In the genomic region with DNA sequence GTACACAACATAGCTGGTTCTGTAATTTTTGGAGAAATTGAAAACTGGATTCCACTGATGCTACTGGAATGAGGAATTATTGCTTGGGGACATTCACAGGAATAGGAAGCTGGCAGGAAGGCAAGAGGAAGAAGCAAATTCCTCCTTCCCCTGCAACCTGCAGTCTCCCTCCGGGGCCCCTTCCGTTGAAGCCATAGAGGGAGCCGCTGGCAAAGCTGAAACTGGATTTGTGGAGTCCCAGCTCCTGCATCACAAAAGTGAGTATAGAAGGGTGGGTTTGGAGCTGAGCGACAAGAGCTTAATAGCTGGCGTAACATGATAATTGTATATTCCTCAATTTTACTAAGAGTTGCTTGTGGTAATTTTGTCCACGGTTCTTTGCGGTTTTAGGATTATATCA, we compare ENCODE assay signal across 23 cellular contexts.
DNase-seq lines count a peak whose midpoint lies in the region; ATAC-seq, FAIRE-seq and TF ChIP-seq lines count a peak whose summit lies in the region.
"Had no signal": no experiment of that assay in that cellular context is flagged by ENCODE, and none has a peak within 500 bp of the region (broad histone marks: within the 10 kb centered on the region; RNA-seq: fewer than 3 reads in every experiment).

No MANE protein-coding gene starts in this region.

- no peak overlapping the region for H3K14ac ChIP-seq in H1 (ENCODE audit: insufficient read length)

- no peak overlapping the region for H3K9ac ChIP-seq in H1 (replicated peaks in 1 of 4; ENCODE audit: extremely low read depth in 1 of 4, low read depth in 3 of 4, low read length in 3 of 4)
- H3K9ac ChIP-seq: BLaER1, GM23248 had no signal

- no peak overlapping the region for H3K27ac Mint-ChIP-seq in GM23338
- H3K27ac Mint-ChIP-seq: B cell; CD4-positive, CD25-positive, alpha-beta regulatory T cell; CD8-positive, alpha-beta memory T cell had no signal

- H2BK15ac ChIP-seq in H1 (ENCODE audit: low read length) = no peak overlapping the region

- no peaks in the 10 kb centered on the region for H3F3A ChIP-seq in GM23338 (replicated peaks; ENCODE audit: low read depth)

- H3K27me3 ChIP-seq in GM23338 (ENCODE audit: insufficient read depth) (no peaks in the 10 kb centered on the region), H1 (replicated peaks in 1 of 4; ENCODE audit: control insufficient read depth in 3 of 4, extremely low read depth in 1 of 4, insufficient read depth in 3 of 4, low read length in 3 of 4) (no peaks in the 10 kb centered on the region)
- H3K27me3 ChIP-seq: BLaER1 had no signal

- peaks cover 1% of the 10 kb centered on the region for H3K27me3 Mint-ChIP-seq in GM23338 (ENCODE audit: insufficient read depth, low read depth, poor library complexity)

- no peak for FAIRE-seq in H1 (lab: Jason Lieb, UNC)
- FAIRE-seq: A204.1, D721Med, GM12878, GM19239, H54 had no signal

- 0 out of 4 replicates have a peak, but pooled peaks of 1 of the 2 experiments have one; percentile 6 for TF ChIP-seq RAD21 in H1 (IDR thresholded peaks at IDR 0.05 in 1 of 2, conservative IDR thresholded peaks at IDR 0.05 in 1 of 2; ENCODE audit: low read depth in 2 of 2, low read length in 2 of 2)

- WGBS in H1 (ENCODE audit: extremely low coverage in 1 of 2, insufficient coverage in 1 of 2, insufficient read length in 1 of 2, insufficient replicate concordance in 2 of 2, low coverage in 1 of 2, low lambda C conversion rate in 2 of 2, missing lambda C conversion rate in 1 of 2), 2 experiments = 78% methylated on average over 7 of the region's 7 CpGs; no CpG with 5 or more reads in 1 of the 2 experiments

- H3K79me2 ChIP-seq in GM23338 (replicated peaks; ENCODE audit: insufficient read depth) = no peaks in the 10 kb centered on the region
- H3K79me2 ChIP-seq in H1 (ENCODE audit: control insufficient read depth in 1 of 2, insufficient read depth in 2 of 2, low read length in 2 of 2) = no peaks in the 10 kb centered on the region

- H2AFZ ChIP-seq in GM23338 (no peak overlapping the region), H1 (ENCODE audit: low read length) (0 out of 2 replicates have a peak overlapping the region, but pooled peaks have one; percentile 65)
- H2AFZ ChIP-seq: GM23248 had no signal

- no peak overlapping the region for H4K8ac ChIP-seq in H1 (ENCODE audit: extremely low read depth, insufficient read depth, low read length)

- TF ChIP-seq EP300 in H1 (IDR thresholded peaks at IDR 0.05; ENCODE audit: borderline replicate concordance in 1 of 2, low read depth in 2 of 2, low read length in 2 of 2) = no peak

- H2BK120ac ChIP-seq in H1 (replicated peaks; ENCODE audit: low read depth, low read length) = no peak overlapping the region

- no peaks in the 10 kb centered on the region for H3K9me3 ChIP-seq in H1 (ENCODE audit: insufficient read depth in 2 of 2, low read depth in 1 of 2, low read length in 1 of 2)

- H3K23me2 ChIP-seq in H1 (ENCODE audit: low read depth, low read length) = no peaks in the 10 kb centered on the region

- H3K18ac ChIP-seq in H1 (ENCODE audit: extremely low read depth, low read length) = no peak overlapping the region

- no peaks in the 10 kb centered on the region for H3K9me3 Mint-ChIP-seq in GM23338

- H2BK12ac ChIP-seq in H1 (ENCODE audit: low read depth, low read length) = no peak overlapping the region

- no peak overlapping the region for H3K27ac ChIP-seq in GM23338 (ENCODE audit: low read depth)
- H3K27ac ChIP-seq in H1 (ENCODE audit: low read depth, low read length) = no peak overlapping the region
- H3K27ac ChIP-seq: 22Rv1, BLaER1, C4-2B, GM23248 had no signal

- H3K36me3 Mint-ChIP-seq in GM23338 (ENCODE audit: low read depth) = no peaks in the 10 kb centered on the region
- H3K36me3 Mint-ChIP-seq: CD4-positive, CD25-positive, alpha-beta regulatory T cell; CD8-positive, alpha-beta memory T cell had no signal

- no peak overlapping the region for H2AK5ac ChIP-seq in H1 (ENCODE audit: low read depth, low read length)

- DNase-seq in GM23338 (ENCODE audit: low spot score) (peak; percentile 37), H1 (ENCODE audit: low read depth in 1 of 2, low spot score in 2 of 2) (no peak), iPS-NIHi7 (ENCODE audit: extremely low spot score) (peak; percentile 20), HT-29 (ENCODE audit: low spot score) (no peak)
- no peak for DNase-seq in stimulated activated CD4-positive, alpha-beta T cell treated with anti-CD3 and anti-CD28 coated beads, Interleukin-2, amount 100 ng/mL, for 24 hours
- DNase-seq: CD4-positive, CD25-positive, alpha-beta regulatory T cell; CD8-positive, alpha-beta memory T cell; DMS 273 treated with DMSO at 0.1 percent for 48 hours; DMS79; EL; GDM1; GM23248; HCEC 1CT had no signal

- no peaks in the 10 kb centered on the region for H3K4me1 ChIP-seq in GM23338 (ENCODE audit: insufficient read depth)
- no peaks in the 10 kb centered on the region for H3K4me1 ChIP-seq in H1 (replicated peaks in 1 of 4; ENCODE audit: control insufficient read depth in 3 of 4, insufficient read depth in 4 of 4, low read length in 3 of 4)
- H3K4me1 ChIP-seq: BLaER1 had no signal

- no peak overlapping the region for H3K4me3 Mint-ChIP-seq in GM23338
- H3K4me3 Mint-ChIP-seq: B cell; CD4-positive, CD25-positive, alpha-beta regulatory T cell; CD8-positive, alpha-beta memory T cell had no signal

- no peak overlapping the region for H4K5ac ChIP-seq in H1 (ENCODE audit: insufficient read length, low read depth, low read length)

- H3K36me3 ChIP-seq in GM23338 (ENCODE audit: insufficient read depth) (no peaks in the 10 kb centered on the region), H1 (ENCODE audit: control insufficient read depth in 2 of 4, insufficient read depth in 4 of 4, low read length in 3 of 4) (no peaks in the 10 kb centered on the region)
- H3K36me3 ChIP-seq: BLaER1 had no signal

- H3K4me3 ChIP-seq in GM23338 = no peak overlapping the region
- no peak overlapping the region for H3K4me3 ChIP-seq in H1 (ENCODE audit: extremely low read depth in 1 of 4, insufficient read depth in 2 of 4, low read depth in 3 of 4, low read length in 4 of 4)
- H3K4me3 ChIP-seq: BLaER1, GM12878, GM23248 had no signal

- ATAC-seq in GM23338 (peak; percentile 62), HG03135 (IDR thresholded peaks at IDR 0.05; ENCODE audit: unreplicated experiment) (no peak)
- ATAC-seq: GM12878 had no signal

- TF ChIP-seq CTCF in GM23338 (conservative IDR thresholded peaks at IDR 0.05; ENCODE audit: low read depth in 2 of 2) (no peak), H1 (IDR thresholded peaks at IDR 0.05; ENCODE audit: control extremely low read depth in 1 of 3, insufficient read depth in 1 of 3, low read depth in 1 of 3, low read length in 3 of 3) (no peak)

- no peak overlapping the region for H3K23ac ChIP-seq in H1 (ENCODE audit: insufficient read length)

- CTCF ChIA-PET in H1 (lab: Charles Lee; ENCODE audit: partially characterized antibody) = interaction anchor here (1.0 to 2.0 kb wide), 4 partner anchors 14 to 125 kb away, joined by 3 to 9 read pairs (median 4); no protein-coding TSS in a partner anchor

- no peak overlapping the region for H3K4ac ChIP-seq in H1 (replicated peaks; ENCODE audit: insufficient read length, low read depth, low read length)

- H3K79me1 ChIP-seq in H1 (ENCODE audit: low read depth, low read length) = no peaks in the 10 kb centered on the region

- H3K56ac ChIP-seq in H1 (replicated peaks; ENCODE audit: insufficient read length, low read depth, low read length) = no peak overlapping the region

- no peak overlapping the region for H4K91ac ChIP-seq in H1 (replicated peaks; ENCODE audit: insufficient read length, low read length)

- POLR2A ChIA-PET in H1 (lab: Charles Lee; ENCODE audit: partially characterized antibody) = no interaction called here

- TF ChIP-seq POLR2A in H1 (IDR thresholded peaks at IDR 0.05; ENCODE audit: control extremely low read depth in 1 of 2, low read depth in 2 of 2, low read length in 2 of 2) = no peak

- no peak overlapping the region for H2BK20ac ChIP-seq in H1 (ENCODE audit: low read length)

- no peaks in the 10 kb centered on the region; the same call in 2 of the 3 replicates for H3K4me1 Mint-ChIP-seq in GM23338
- H3K4me1 Mint-ChIP-seq: B cell; CD4-positive, CD25-positive, alpha-beta regulatory T cell; CD8-positive, alpha-beta memory T cell had no signal

- H3K4me2 ChIP-seq in GM23338 = no peak overlapping the region
- no peak overlapping the region for H3K4me2 ChIP-seq in H1 (ENCODE audit: insufficient read depth in 1 of 2, low read depth in 2 of 2, low read length in 2 of 2)
- H3K4me2 ChIP-seq: BLaER1 had no signal

- H4K20me1 ChIP-seq in GM23338 (replicated peaks; ENCODE audit: insufficient read depth) (no peaks in the 10 kb centered on the region), H1 (replicated peaks in 1 of 2; ENCODE audit: control insufficient read depth in 1 of 2, insufficient read depth in 2 of 2, low read length in 2 of 2) (no peaks in the 10 kb centered on the region)
- H4K20me1 ChIP-seq: BLaER1 had no signal

- no peak overlapping the region for H2BK5ac ChIP-seq in H1 (ENCODE audit: low read depth, low read length)

- no peaks in the 10 kb centered on the region for H3K9me2 ChIP-seq in GM23338 (ENCODE audit: insufficient read depth)

TF ChIP-seq in GM23338, 12 proteins besides CTCF, POLR2A, EP300 and RAD21 (continues in another document):
- no peak for TF ChIP-seq STAT1 (IDR thresholded peaks at IDR 0.05; ENCODE audit: unreplicated experiment)
- TF ChIP-seq NANOG (IDR thresholded peaks at IDR 0.05; ENCODE audit: borderline replicate concordance) = no peak
- TF ChIP-seq POLR2AphosphoS5 (IDR thresholded peaks at IDR 0.05; ENCODE audit: low read depth) = no peak

TF ChIP-seq in H1, 55 proteins besides CTCF, POLR2A, EP300 and RAD21:
- TF ChIP-seq HDAC6 (IDR thresholded peaks at IDR 0.05; ENCODE audit: low read depth, low read length) = no peak
- TF ChIP-seq RXRA (IDR thresholded peaks at IDR 0.05; ENCODE audit: insufficient read depth, low read depth, low read length) = no peak

Comparison
In these comparisons a context has a peak if more than half of its experiments do, and no peak if none do; other contexts are left out.
1. DNase-seq: peak in GM23338 (single experiment) and iPS-NIHi7 (single experiment); none in H1 (0 of 2), stimulated activated CD4-positive, alpha-beta T cell treated with anti-CD3 and anti-CD28 coated beads, Interleukin-2, amount 100 ng/mL, for 24 hours (0 of 2) and HT-29 (single experiment).